ENCODE assay signal across 8 cellular contexts in genomic region chr9:76302947-76303550, GRCh38.
DNase-seq lines count a peak whose midpoint lies in the region; ATAC-seq and TF ChIP-seq lines count a peak whose summit lies in the region.

No MANE protein-coding gene starts in this region.

- POLR2A ChIA-PET in MCF 10A (lab: Yijun Ruan, JAX): no interaction called here

- no peak overlapping the region for H3K4me3 Mint-ChIP-seq in MCF 10A (ENCODE audit: unreplicated experiment)

- H3K36me3 ChIP-seq in heart left ventricle (no peaks in the 10 kb centered on the region), uterus (no peaks in the 10 kb centered on the region)

- DNase-seq in heart left ventricle (no peak), Right ventricle myocardium inferior (ENCODE audit: missing footprints) (no peak), NCI-H510A treated with DMSO at 0.1 percent for 48 hours (lab: John Stamatoyannopoulos, UW) (peak; percentile 72), MCF 10A (ENCODE audit: unreplicated experiment) (peak; percentile 56), left kidney (ENCODE audit: low read depth, low spot score) (peak; percentile 60), uterus (peak in 1 of 2 donors; percentile 30), NCI-H446 treated with DMSO at 0.1 percent for 48 hours (lab: John Stamatoyannopoulos, UW) (no peak)

- no peaks in the 10 kb centered on the region for H3K9me3 ChIP-seq in heart left ventricle
- H3K9me3 ChIP-seq in uterus: no peaks in the 10 kb centered on the region

- CTCF ChIA-PET in MCF 10A (lab: Yijun Ruan, JAX): interaction anchor here (0.5 to 4.0 kb wide), 40 partner anchors 11 to 1525 kb away, joined by 3 to 57 read pairs (median 4); partner anchors contain the start of gene PCSK5

- BruUV-seq in MCF 10A (replicated peaks; lab: Mats Ljungman, UMichigan): no TSS peak

- H3K4me1 Mint-ChIP-seq in MCF 10A (ENCODE audit: insufficient read depth, unreplicated experiment): no peaks in the 10 kb centered on the region

- no peaks in the 10 kb centered on the region for H3K27me3 Mint-ChIP-seq in MCF 10A (ENCODE audit: insufficient read depth, unreplicated experiment)

- peaks cover 0 to 6% (median 0%) of the 10 kb centered on the region in 9 donors for H3K27me3 ChIP-seq in heart left ventricle
- no peaks in the 10 kb centered on the region for H3K27me3 ChIP-seq in uterus

- TF ChIP-seq POLR2A in heart left ventricle (IDR thresholded peaks at IDR 0.05) (no peak), uterus (IDR thresholded peaks at IDR 0.05) (no peak)

- H3K27ac ChIP-seq in heart left ventricle (no peak overlapping the region), uterus (no peak overlapping the region)

- H3K36me3 Mint-ChIP-seq in MCF 10A (ENCODE audit: insufficient read depth, unreplicated experiment): no peaks in the 10 kb centered on the region

- no peak overlapping the region for H3K27ac Mint-ChIP-seq in MCF 10A (ENCODE audit: low read depth, unreplicated experiment)

- TF ChIP-seq CTCF in heart left ventricle (IDR thresholded peaks at IDR 0.05) (peak; percentile 57 to 80 (median 72)), MCF 10A (IDR thresholded peaks at IDR 0.05; ENCODE audit: unreplicated experiment) (peak; percentile 59), uterus (IDR thresholded peaks at IDR 0.05) (peak; percentile 61 to 77 (median 74))

- ATAC-seq in heart left ventricle: peak in 2 of 4 donors; percentile 50 to 53
- no peak for ATAC-seq in Right ventricle myocardium inferior
- peak; percentile 70 for ATAC-seq in HG03135 (IDR thresholded peaks at IDR 0.05; ENCODE audit: unreplicated experiment)

- no peaks in the 10 kb centered on the region for H3K9me3 Mint-ChIP-seq in MCF 10A (ENCODE audit: unreplicated experiment)

- WGBS in heart left ventricle, 4 donors: 18 to 25% (median 23%) methylated on average over 3 of the region's 3 CpGs

- H3K4me3 ChIP-seq in heart left ventricle (no peak overlapping the region), uterus (no peak overlapping the region)

- intact Hi-C loops in heart left ventricle (cut with DNase I) (loop anchor here (2.0 to 10.0 kb wide), 14 partner anchors 81 to 1108 kb away; partner anchors contain the start of gene PCSK5 (in 1 of the 10)), Right ventricle myocardium inferior (cut with DNase I) (loop anchor here (2.0 to 10.0 kb wide), 3 partner anchors 438 to 1104 kb away; no protein-coding TSS in a partner anchor), MCF 10A (cut with micrococcal nuclease) (loop anchor here (2.0 to 10.0 kb wide), 7 partner anchors 72 to 1531 kb away; partner anchors contain the start of gene PCSK5), uterus (cut with DNase I; ENCODE audit: low total_unique reads) (no loop called here)

- H3K4me1 ChIP-seq in heart left ventricle (peaks cover 0 to 10% (median 0%) of the 10 kb centered on the region in 12 donors), uterus (no peaks in the 10 kb centered on the region)

Comparison
In these comparisons a context has a peak if more than half of its experiments do, and no peak if none do; other contexts are left out.
1. DNase-seq: peak in NCI-H510A treated with DMSO at 0.1 percent for 48 hours (single experiment), MCF 10A (single experiment) and left kidney (single experiment); none in heart left ventricle (0 of 5), Right ventricle myocardium inferior (single experiment) and NCI-H446 treated with DMSO at 0.1 percent for 48 hours (single experiment).
2. Peak in every context shown above with its lines, with median percentiles within 50 percentile points of each other: CTCF ChIP-seq.